17 cellular contexts compared by ENCODE assay signal in the genomic region with DNA sequence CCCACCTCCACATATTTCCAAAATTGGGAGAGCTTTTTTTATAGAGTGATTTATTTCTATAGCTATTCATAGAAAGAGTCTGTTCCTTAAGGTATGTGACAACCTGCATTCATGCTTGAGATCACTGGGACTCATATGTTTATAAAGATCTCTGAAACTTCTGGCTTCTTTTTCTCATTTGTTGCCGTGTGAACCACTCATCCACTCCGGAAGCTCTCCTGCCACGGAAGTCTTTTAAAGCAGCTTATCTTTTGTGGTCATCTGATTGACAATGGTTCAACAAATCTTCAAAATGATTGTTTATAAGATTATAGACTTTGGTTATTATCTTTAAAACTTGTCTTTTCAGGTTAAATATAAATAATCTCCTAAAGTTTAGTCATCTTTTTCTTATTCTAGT.
DNase-seq lines count a peak whose midpoint lies in the region; ATAC-seq and TF ChIP-seq lines count a peak whose summit lies in the region.
"Had no signal": no experiment of that assay in that cellular context is flagged by ENCODE, and none has a peak within 500 bp of the region (broad histone marks: within the 10 kb centered on the region; RNA-seq: fewer than 3 reads in every experiment).

No MANE protein-coding gene starts in this region.

- H3K36me3 ChIP-seq in neural progenitor cell: no peaks in the 10 kb centered on the region
- H3K36me3 ChIP-seq: SJSA1 had no signal

- H3K9ac ChIP-seq in neural progenitor cell: no peak overlapping the region

- no peaks in the 10 kb centered on the region for H3K4me1 Mint-ChIP-seq in activated CD4-positive, alpha-beta T cell treated with anti-CD3 and anti-CD28 coated beads, Interleukin-2, amount 10 ng/mL, durations not matched to agents 24 days and 14 days
- no peaks in the 10 kb centered on the region for H3K4me1 Mint-ChIP-seq in activated T-helper 17 cell treated with anti-CD3 and anti-CD28 coated beads, Interleukin-2, amount 50 U/mL, for 72 hours
- H3K4me1 Mint-ChIP-seq in neural progenitor cell: peaks cover 22% of the 10 kb centered on the region
- no peaks in the 10 kb centered on the region for H3K4me1 Mint-ChIP-seq in activated CD8-positive, alpha-beta T cell treated with anti-CD3 and anti-CD28 coated beads for 36 hours (ENCODE audit: low read depth)

- DNase-seq in activated CD4-positive, alpha-beta T cell treated with anti-CD3 and anti-CD28 coated beads, Interleukin-2, amount 10 ng/mL, durations not matched to agents 24 days and 14 days: peak; percentile 60
- DNase-seq in activated CD4-positive, alpha-beta T cell treated with anti-CD3 and anti-CD28 coated beads for 48 hours: no peak
- DNase-seq in Jurkat, Clone E6-1 (ENCODE audit: low read depth, low spot score): peak; percentile 78
- DNase-seq in neural progenitor cell (ENCODE audit: low spot score) (no peak), posterior vena cava (ENCODE audit: low spot score) (no peak)
- DNase-seq in activated CD8-positive, alpha-beta T cell treated with anti-CD3 and anti-CD28 coated beads for 36 hours: no peak
- DNase-seq: 8988T, C1 segment of cervical spinal cord, H7, MV-4-11, NCI-H1417 treated with DMSO at 0.1 percent for 48 hours, NCI-H2029, NCI-H524, RPMI8226 had no signal

- ATAC-seq in activated T-helper 17 cell treated with anti-CD3 and anti-CD28 coated beads, Interleukin-2, amount 50 U/mL, for 72 hours (replicated peaks): peak; percentile 26
- no peak for ATAC-seq in activated CD8-positive, alpha-beta T cell treated with anti-CD3 and anti-CD28 coated beads for 36 hours
- ATAC-seq in GM18498 (IDR thresholded peaks at IDR 0.05; ENCODE audit: unreplicated experiment): no peak

- H3K4me3 ChIP-seq in Jurkat, Clone E6-1 (ENCODE audit: low read length): no peak overlapping the region
- no peak overlapping the region for H3K4me3 ChIP-seq in neural progenitor cell
- H3K4me3 ChIP-seq: SJSA1 had no signal

- no peaks in the 10 kb centered on the region for H3K9me3 ChIP-seq in neural progenitor cell (ENCODE audit: low read depth)
- H3K9me3 ChIP-seq: SJSA1 had no signal

- no peak overlapping the region for H3K4me2 ChIP-seq in neural progenitor cell

- H3F3A ChIP-seq in neural progenitor cell (ENCODE audit: low read depth): peaks cover 5% of the 10 kb centered on the region

- H3K36me3 Mint-ChIP-seq in activated CD4-positive, alpha-beta T cell treated with anti-CD3 and anti-CD28 coated beads, Interleukin-2, amount 10 ng/mL, durations not matched to agents 24 days and 14 days (ENCODE audit: low read depth): no peaks in the 10 kb centered on the region
- no peaks in the 10 kb centered on the region for H3K36me3 Mint-ChIP-seq in activated T-helper 17 cell treated with anti-CD3 and anti-CD28 coated beads, Interleukin-2, amount 50 U/mL, for 72 hours (ENCODE audit: low read depth)
- H3K36me3 Mint-ChIP-seq in neural progenitor cell: no peaks in the 10 kb centered on the region
- H3K36me3 Mint-ChIP-seq in activated CD8-positive, alpha-beta T cell treated with anti-CD3 and anti-CD28 coated beads for 36 hours (ENCODE audit: low read depth): no peaks in the 10 kb centered on the region

- H3K27me3 ChIP-seq in neural progenitor cell: no peaks in the 10 kb centered on the region
- H3K27me3 ChIP-seq: SJSA1 had no signal

- H3K4me3 Mint-ChIP-seq in activated CD4-positive, alpha-beta T cell treated with anti-CD3 and anti-CD28 coated beads, Interleukin-2, amount 10 ng/mL, durations not matched to agents 24 days and 14 days: no peak overlapping the region
- peak overlapping the region; percentile 23 for H3K4me3 Mint-ChIP-seq in activated T-helper 17 cell treated with anti-CD3 and anti-CD28 coated beads, Interleukin-2, amount 50 U/mL, for 72 hours
- no peak overlapping the region for H3K4me3 Mint-ChIP-seq in neural progenitor cell
- no peak overlapping the region for H3K4me3 Mint-ChIP-seq in activated CD8-positive, alpha-beta T cell treated with anti-CD3 and anti-CD28 coated beads for 36 hours

- H3K27me3 Mint-ChIP-seq in activated CD4-positive, alpha-beta T cell treated with anti-CD3 and anti-CD28 coated beads, Interleukin-2, amount 10 ng/mL, durations not matched to agents 24 days and 14 days: no peaks in the 10 kb centered on the region
- H3K27me3 Mint-ChIP-seq in activated T-helper 17 cell treated with anti-CD3 and anti-CD28 coated beads, Interleukin-2, amount 50 U/mL, for 72 hours: no peaks in the 10 kb centered on the region
- peaks cover 2% of the 10 kb centered on the region for H3K27me3 Mint-ChIP-seq in neural progenitor cell (ENCODE audit: insufficient read depth, low read depth)
- no peaks in the 10 kb centered on the region for H3K27me3 Mint-ChIP-seq in activated CD8-positive, alpha-beta T cell treated with anti-CD3 and anti-CD28 coated beads for 36 hours

- no peaks in the 10 kb centered on the region for H3K9me3 Mint-ChIP-seq in activated CD4-positive, alpha-beta T cell treated with anti-CD3 and anti-CD28 coated beads, Interleukin-2, amount 10 ng/mL, durations not matched to agents 24 days and 14 days
- H3K9me3 Mint-ChIP-seq in activated T-helper 17 cell treated with anti-CD3 and anti-CD28 coated beads, Interleukin-2, amount 50 U/mL, for 72 hours: no peaks in the 10 kb centered on the region
- H3K9me3 Mint-ChIP-seq in neural progenitor cell: no peaks in the 10 kb centered on the region
- H3K9me3 Mint-ChIP-seq in activated CD8-positive, alpha-beta T cell treated with anti-CD3 and anti-CD28 coated beads for 36 hours: no peaks in the 10 kb centered on the region

- CTCF ChIA-PET in activated CD8-positive, alpha-beta T cell treated with anti-CD3 and anti-CD28 coated beads for 36 hours (lab: Charles Lee): interaction anchor here (0.5 to 1.1 kb wide), 2 partner anchors 60 to 205 kb away, joined by 3 read pairs; no protein-coding TSS in a partner anchor

- H3K27ac Mint-ChIP-seq in activated CD4-positive, alpha-beta T cell treated with anti-CD3 and anti-CD28 coated beads, Interleukin-2, amount 10 ng/mL, durations not matched to agents 24 days and 14 days: no peak overlapping the region
- peak overlapping the region; percentile 46 for H3K27ac Mint-ChIP-seq in activated T-helper 17 cell treated with anti-CD3 and anti-CD28 coated beads, Interleukin-2, amount 50 U/mL, for 72 hours
- H3K27ac Mint-ChIP-seq in neural progenitor cell: peak overlapping the region; percentile 72
- no peak overlapping the region for H3K27ac Mint-ChIP-seq in activated CD8-positive, alpha-beta T cell treated with anti-CD3 and anti-CD28 coated beads for 36 hours

- intact Hi-C loops in activated CD4-positive, alpha-beta T cell treated with anti-CD3 and anti-CD28 coated beads, Interleukin-2, amount 10 ng/mL, durations not matched to agents 24 days and 14 days (cut with micrococcal nuclease): no loop called here
- intact Hi-C loops in posterior vena cava (cut with DNase I): no loop called here
- intact Hi-C loops in activated CD8-positive, alpha-beta T cell treated with anti-CD3 and anti-CD28 coated beads for 36 hours (cut with micrococcal nuclease): no loop called here

- no peak for TF ChIP-seq CTCF in neural progenitor cell (IDR thresholded peaks at IDR 0.05)
- no peak for TF ChIP-seq CTCF in activated CD8-positive, alpha-beta T cell treated with anti-CD3 and anti-CD28 coated beads for 36 hours (IDR thresholded peaks at IDR 0.05)

- no peaks in the 10 kb centered on the region for H3K79me2 ChIP-seq in neural progenitor cell (ENCODE audit: low read depth)

- no peaks in the 10 kb centered on the region for H4K20me1 ChIP-seq in neural progenitor cell (ENCODE audit: low read depth)

- POLR2A ChIA-PET in activated CD8-positive, alpha-beta T cell treated with anti-CD3 and anti-CD28 coated beads for 36 hours (lab: Charles Lee): no interaction called here

- peak overlapping the region; percentile 7 for H2AFZ ChIP-seq in neural progenitor cell (replicated peaks)

- peaks cover 19% of the 10 kb centered on the region for H3K4me1 ChIP-seq in neural progenitor cell
- H3K4me1 ChIP-seq: SJSA1 had no signal

- no peak overlapping the region for H3K27ac ChIP-seq in neural progenitor cell
- H3K27ac ChIP-seq: SJSA1 had no signal

Comparison
In these comparisons a context has a peak if more than half of its experiments do, and no peak if none do; other contexts are left out.
1. DNase-seq: peak in activated CD4-positive, alpha-beta T cell treated with anti-CD3 and anti-CD28 coated beads, Interleukin-2, amount 10 ng/mL, durations not matched to agents 24 days and 14 days (single experiment) and Jurkat, Clone E6-1 (single experiment); none in activated CD4-positive, alpha-beta T cell treated with anti-CD3 and anti-CD28 coated beads for 48 hours (single experiment), neural progenitor cell (single experiment), posterior vena cava (single experiment) and activated CD8-positive, alpha-beta T cell treated with anti-CD3 and anti-CD28 coated beads for 36 hours (single experiment).
2. H3K27ac Mint-ChIP-seq: peak in activated T-helper 17 cell treated with anti-CD3 and anti-CD28 coated beads, Interleukin-2, amount 50 U/mL, for 72 hours (single experiment) and neural progenitor cell (single experiment); none in activated CD4-positive, alpha-beta T cell treated with anti-CD3 and anti-CD28 coated beads, Interleukin-2, amount 10 ng/mL, durations not matched to agents 24 days and 14 days (single experiment) and activated CD8-positive, alpha-beta T cell treated with anti-CD3 and anti-CD28 coated beads for 36 hours (single experiment).